ENCODE assay signal across 11 cellular contexts in genomic region chr3:37320276-37320675, GRCh38.
DNase-seq lines count a peak whose midpoint lies in the region; ATAC-seq and TF ChIP-seq lines count a peak whose summit lies in the region.
"Had no signal": no experiment of that assay in that cellular context is flagged by ENCODE, and none has a peak within 500 bp of the region (broad histone marks: within the 10 kb centered on the region; RNA-seq: fewer than 3 reads in every experiment).

No MANE protein-coding gene starts in this region.

- H3K9me3 Mint-ChIP-seq in natural killer cell treated with Interleukin-12 subunit alpha and Interleukin-12 subunit beta and Interleukin-15 and Interleukin-18, amount 100 ng/mL, for 72 hours, result no peaks in the 10 kb centered on the region
- H3K9me3 Mint-ChIP-seq in natural killer cell, result no peaks in the 10 kb centered on the region
- H3K9me3 Mint-ChIP-seq in stimulated activated naive CD8-positive, alpha-beta T cell treated with anti-CD3 and anti-CD28 coated beads, Interleukin-15, Interleukin-2, amounts not matched to agents 100 ng/mL and 50 ng/mL, for 24 hours, result no peaks in the 10 kb centered on the region
- H3K9me3 Mint-ChIP-seq: mesothelial cell of epicardium had no signal

- ATAC-seq in natural killer cell treated with Interleukin-12 subunit alpha and Interleukin-12 subunit beta and Interleukin-15 and Interleukin-18, amount 100 ng/mL, for 72 hours, result peak in 1 of 2 donors; percentile 94
- no peak for ATAC-seq in natural killer cell
- peak; percentile 48 for ATAC-seq in HG03469 (IDR thresholded peaks at IDR 0.05; ENCODE audit: unreplicated experiment)
- ATAC-seq in HG03280 (IDR thresholded peaks at IDR 0.05; ENCODE audit: unreplicated experiment), result no peak
- ATAC-seq: Right ventricle myocardium inferior had no signal

- H3K27me3 Mint-ChIP-seq in natural killer cell treated with Interleukin-12 subunit alpha and Interleukin-12 subunit beta and Interleukin-15 and Interleukin-18, amount 100 ng/mL, for 72 hours, result no peaks in the 10 kb centered on the region
- no peaks in the 10 kb centered on the region for H3K27me3 Mint-ChIP-seq in natural killer cell (ENCODE audit: low read depth in 2 of 2)
- no peaks in the 10 kb centered on the region for H3K27me3 Mint-ChIP-seq in stimulated activated naive CD8-positive, alpha-beta T cell treated with anti-CD3 and anti-CD28 coated beads, Interleukin-15, Interleukin-2, amounts not matched to agents 100 ng/mL and 50 ng/mL, for 24 hours

- peak overlapping the region in 1 of 2 donors; percentile 58 for H3K27ac Mint-ChIP-seq in natural killer cell treated with Interleukin-12 subunit alpha and Interleukin-12 subunit beta and Interleukin-15 and Interleukin-18, amount 100 ng/mL, for 72 hours
- H3K27ac Mint-ChIP-seq in natural killer cell, result no peak overlapping the region
- H3K27ac Mint-ChIP-seq in stimulated activated naive CD8-positive, alpha-beta T cell treated with anti-CD3 and anti-CD28 coated beads, Interleukin-15, Interleukin-2, amounts not matched to agents 100 ng/mL and 50 ng/mL, for 24 hours, result peak overlapping the region; percentile 62
- H3K27ac Mint-ChIP-seq: mesothelial cell of epicardium had no signal

- peaks cover 21 to 38% of the 10 kb centered on the region in 2 donors for H3K4me1 Mint-ChIP-seq in natural killer cell treated with Interleukin-12 subunit alpha and Interleukin-12 subunit beta and Interleukin-15 and Interleukin-18, amount 100 ng/mL, for 72 hours (ENCODE audit: low read depth in 2 of 2)
- peaks cover 8 to 28% of the 10 kb centered on the region in 2 donors for H3K4me1 Mint-ChIP-seq in natural killer cell
- H3K4me1 Mint-ChIP-seq in stimulated activated naive CD8-positive, alpha-beta T cell treated with anti-CD3 and anti-CD28 coated beads, Interleukin-15, Interleukin-2, amounts not matched to agents 100 ng/mL and 50 ng/mL, for 24 hours (ENCODE audit: low read depth), result peaks cover 38% of the 10 kb centered on the region

- no peak for DNase-seq in natural killer cell treated with Interleukin-12 subunit alpha and Interleukin-12 subunit beta and Interleukin-15 and Interleukin-18, amount 100 ng/mL, for 72 hours (ENCODE audit: low spot score)
- no peak for DNase-seq in natural killer cell
- DNase-seq in GM20000 (ENCODE audit: low spot score), result peak; percentile 14
- DNase-seq in NCI-H1417 treated with DMSO at 0.1 percent for 48 hours (lab: John Stamatoyannopoulos, UW), result no peak
- no peak for DNase-seq in medulla oblongata (ENCODE audit: extremely low spot score)
- DNase-seq: GF-D8 had no signal

- intact Hi-C loops in natural killer cell (cut with micrococcal nuclease), result no loop called here

- peak overlapping the region; percentile 54 for H3K4me3 Mint-ChIP-seq in natural killer cell treated with Interleukin-12 subunit alpha and Interleukin-12 subunit beta and Interleukin-15 and Interleukin-18, amount 100 ng/mL, for 72 hours
- H3K4me3 Mint-ChIP-seq in natural killer cell, result no peak overlapping the region
- no peak overlapping the region for H3K4me3 Mint-ChIP-seq in stimulated activated naive CD8-positive, alpha-beta T cell treated with anti-CD3 and anti-CD28 coated beads, Interleukin-15, Interleukin-2, amounts not matched to agents 100 ng/mL and 50 ng/mL, for 24 hours
- H3K4me3 Mint-ChIP-seq: mesothelial cell of epicardium had no signal

- no peak for TF ChIP-seq CTCF in natural killer cell (IDR thresholded peaks at IDR 0.05)
- TF ChIP-seq CTCF in GM20000 (IDR thresholded peaks at IDR 0.05; ENCODE audit: extremely low read depth, missing control alignments), result no peak

- peaks cover 47% of the 10 kb centered on the region for H3K36me3 Mint-ChIP-seq in natural killer cell treated with Interleukin-12 subunit alpha and Interleukin-12 subunit beta and Interleukin-15 and Interleukin-18, amount 100 ng/mL, for 72 hours
- H3K36me3 Mint-ChIP-seq in natural killer cell, result peaks cover 30% of the 10 kb centered on the region
- H3K36me3 Mint-ChIP-seq in stimulated activated naive CD8-positive, alpha-beta T cell treated with anti-CD3 and anti-CD28 coated beads, Interleukin-15, Interleukin-2, amounts not matched to agents 100 ng/mL and 50 ng/mL, for 24 hours (ENCODE audit: low read depth), result peaks cover 66% of the 10 kb centered on the region
